ENCODE assay signal across 17 cellular contexts in the genomic region with DNA sequence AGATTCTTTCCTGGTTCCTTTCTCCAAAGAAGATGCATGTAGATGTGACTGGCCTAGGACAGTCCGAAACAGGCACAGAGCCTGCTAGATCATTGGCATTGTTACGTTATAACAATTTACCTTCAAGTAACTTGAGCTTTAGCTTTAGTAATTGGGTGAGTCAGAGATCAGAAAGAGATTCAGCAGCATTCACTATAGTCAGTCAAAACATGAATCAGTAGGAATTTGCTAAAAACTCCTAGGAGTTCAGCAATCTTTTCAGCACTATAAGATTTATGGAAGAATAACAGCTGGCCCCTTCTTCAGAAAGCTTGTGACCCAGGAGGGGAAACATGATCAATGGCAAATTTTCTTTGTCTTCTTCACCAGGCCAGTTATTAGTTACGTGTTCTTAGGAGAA.
DNase-seq lines count a peak whose midpoint lies in the region; ATAC-seq, FAIRE-seq and TF ChIP-seq lines count a peak whose summit lies in the region.
"Had no signal": no experiment of that assay in that cellular context is flagged by ENCODE, and none has a peak within 500 bp of the region (broad histone marks: within the 10 kb centered on the region; RNA-seq: fewer than 3 reads in every experiment).

No MANE protein-coding gene starts in this region.

- RAD21 ChIA-PET in HCT116 (lab: Charles Lee; ENCODE audit: low non-redundant PET in 1 of 2, low total read pairs in 2 of 2, uncharacterized antibody in 2 of 2, unreplicated experiment in 2 of 2) = no interaction called here

- no peak for TF ChIP-seq CTCF in HCT116 (IDR thresholded peaks at IDR 0.05 in 2 of 3, conservative IDR thresholded peaks at IDR 0.05 in 1 of 3; ENCODE audit: borderline replicate concordance in 1 of 3, insufficient read depth in 1 of 3, low read depth in 2 of 3, low read length in 2 of 3)
- no peak for TF ChIP-seq CTCF in body of pancreas (IDR thresholded peaks at IDR 0.05)
- no peak for TF ChIP-seq CTCF in kidney (IDR thresholded peaks at IDR 0.05; ENCODE audit: borderline replicate concordance, extremely low read depth, insufficient read depth)

- DNase-seq in HCT116 (ENCODE audit: low read depth, low spot score) (no peak), adipocyte (ENCODE audit: low read depth) (peak; percentile 69), fibroblast of peridontal ligament (ENCODE audit: extremely low read depth) (peak; percentile 66), body of pancreas (no peak), kidney (no peak), hippocampal formation (lab: John Stamatoyannopoulos, UW) (no peak)
- no peak for DNase-seq in activated CD4-positive, alpha-beta T cell treated with anti-CD3 and anti-CD28 coated beads for 4 hours
- DNase-seq: activated CD8-positive, alpha-beta memory T cell treated with anti-CD3 and anti-CD28 coated beads, Interleukin-2, amount 10 ng/mL, durations not matched to agents 7 days and 5 days; activated gamma-delta T cell treated with Interleukin-2 at 50 U/mL for 16 hours; effector memory CD4-positive, alpha-beta T cell; islet precursor cell; NCI-H1417; OCI-M1; stimulated activated CD4-positive, alpha-beta T cell treated with anti-CD3 and anti-CD28 coated beads, Interleukin-12 subunit alpha, Interleukin-12 subunit beta, amount 100 ng/mL, for 4 hours had no signal

- TF ChIP-seq RAD21 in HCT116 (IDR thresholded peaks at IDR 0.05; ENCODE audit: low read depth) = no peak

- CTCF ChIA-PET in HCT116 (lab: Charles Lee) = no interaction called here

- POLR2A ChIA-PET in HCT116 (lab: Charles Lee) = no interaction called here

- H2AFZ ChIP-seq in HCT116 (ENCODE audit: low read depth, low read length, poor library complexity, severe bottlenecking) = no peak overlapping the region

- no peak for TF ChIP-seq POLR2A in HCT116 (IDR thresholded peaks at IDR 0.05; ENCODE audit: borderline replicate concordance, extremely low read depth, insufficient read depth, insufficient read length)
- TF ChIP-seq POLR2A in body of pancreas (IDR thresholded peaks at IDR 0.05) = no peak

- H3K4me3 ChIP-seq in HCT116 (replicated peaks in 1 of 2; ENCODE audit: low read depth in 1 of 2, low read length in 2 of 2) (no peak overlapping the region), adipocyte (ENCODE audit: low read length) (no peak overlapping the region), body of pancreas (no peak overlapping the region), kidney (ENCODE audit: low read length in 2 of 2) (no peak overlapping the region)
- H3K4me3 ChIP-seq: cardiac muscle cell had no signal

- H3K27me3 ChIP-seq in HCT116 (ENCODE audit: insufficient read depth, low read length) (no peaks in the 10 kb centered on the region), adipocyte (replicated peaks; ENCODE audit: control insufficient read depth, insufficient read depth, low read length) (no peaks in the 10 kb centered on the region), body of pancreas (no peaks in the 10 kb centered on the region)
- H3K27me3 ChIP-seq: cardiac muscle cell had no signal

- intact Hi-C loops in HCT116 (cut with micrococcal nuclease) = no loop called here
- intact Hi-C loops in body of pancreas (cut with DNase I) = no loop called here
- intact Hi-C loops in kidney (cut with DNase I) = no loop called here

- no TSS peak for BruUV-seq in HCT116 (replicated peaks; lab: Mats Ljungman, UMichigan)

- H3K79me2 ChIP-seq in HCT116 (ENCODE audit: insufficient read depth, low read length) = no peaks in the 10 kb centered on the region

- H4K20me1 ChIP-seq in HCT116 (ENCODE audit: insufficient read depth) = no peaks in the 10 kb centered on the region

- 81 to 83% methylated on average over 3 of the region's 3 CpGs for WGBS in body of pancreas, 2 donors

- H3K4me1 ChIP-seq in HCT116 (ENCODE audit: control insufficient read depth in 1 of 2, insufficient read depth in 2 of 2, low read length in 2 of 2) (peaks cover 0 to 21% of the 10 kb centered on the region in 2 experiments; a peak in 2 of 4 replicates), adipocyte (ENCODE audit: control insufficient read depth, insufficient read depth, low read length) (peaks cover 23% of the 10 kb centered on the region), body of pancreas (no peaks in the 10 kb centered on the region), kidney (ENCODE audit: control insufficient read depth in 1 of 2, insufficient read depth in 1 of 2, low read depth in 1 of 2, low read length in 2 of 2) (no peaks in the 10 kb centered on the region)

- H3K36me3 ChIP-seq in HCT116 (ENCODE audit: control insufficient read depth in 1 of 2, insufficient read depth in 2 of 2, low read length in 2 of 2) (no peaks in the 10 kb centered on the region), adipocyte (ENCODE audit: control insufficient read depth, insufficient read depth, low read length, severe bottlenecking) (no peaks in the 10 kb centered on the region), body of pancreas (replicated peaks in 1 of 2; ENCODE audit: insufficient read depth in 1 of 2, low read depth in 2 of 2) (no peaks in the 10 kb centered on the region), kidney (ENCODE audit: control insufficient read depth in 1 of 2, insufficient read depth in 2 of 2, low read length in 2 of 2) (no peaks in the 10 kb centered on the region)
- H3K36me3 ChIP-seq: cardiac muscle cell had no signal

- H3K9ac ChIP-seq in HCT116 (ENCODE audit: low read length) = no peak overlapping the region
- no peak overlapping the region for H3K9ac ChIP-seq in adipocyte (ENCODE audit: low read length)
- H3K9ac ChIP-seq in kidney (ENCODE audit: low read length in 2 of 2) = no peak overlapping the region

- ATAC-seq in HCT116 = no peak
- ATAC-seq in body of pancreas = no peak
- ATAC-seq: activated CD8-positive, alpha-beta memory T cell treated with anti-CD3 and anti-CD28 coated beads, Interleukin-2, amount 10 ng/mL, durations not matched to agents 7 days and 5 days had no signal

- peak overlapping the region; percentile 27 for H3K4me2 ChIP-seq in HCT116 (ENCODE audit: low read length)

- H3K9me3 ChIP-seq in HCT116 (ENCODE audit: control insufficient read depth in 1 of 2, insufficient read depth in 1 of 2, low read depth in 1 of 2, low read length in 2 of 2) = no peaks in the 10 kb centered on the region
- H3K9me3 ChIP-seq in adipocyte (ENCODE audit: control insufficient read depth, low read length) = peaks cover 2% of the 10 kb centered on the region
- H3K9me3 ChIP-seq in body of pancreas = no peaks in the 10 kb centered on the region
- H3K9me3 ChIP-seq in kidney (ENCODE audit: control insufficient read depth in 1 of 2, low read length in 2 of 2) = no peaks in the 10 kb centered on the region

- H3K9me2 ChIP-seq in HCT116 (ENCODE audit: insufficient read depth) = no peaks in the 10 kb centered on the region

- no peak for FAIRE-seq in kidney (lab: Jason Lieb, UNC)
- FAIRE-seq: GM18507 had no signal

- no peak overlapping the region for H3K27ac ChIP-seq in HCT116 (ENCODE audit: low read depth, low read length)
- H3K27ac ChIP-seq in body of pancreas = no peak overlapping the region
- no peak overlapping the region for H3K27ac ChIP-seq in kidney (ENCODE audit: low read depth in 2 of 2, low read length in 2 of 2)
- H3K27ac ChIP-seq: cardiac muscle cell, VCaP had no signal

TF ChIP-seq in HCT116, 20 proteins besides CTCF, POLR2A, EP300 and RAD21:
- TF ChIP-seq EZH2phosphoT487 (IDR thresholded peaks at IDR 0.05; ENCODE audit: borderline replicate concordance) = no peak
- TF ChIP-seq CEBPB (IDR thresholded peaks at IDR 0.05; ENCODE audit: low read depth) = 0 out of 2 replicates have a peak, but pooled peaks have one; percentile 19
- TF ChIP-seq EGR1 (IDR thresholded peaks at IDR 0.05; ENCODE audit: low read depth) = no peak
- TF ChIP-seq FOSL1 (IDR thresholded peaks at IDR 0.05; ENCODE audit: low read depth) = peak; percentile 40

Comparison
In these comparisons a context has a peak if more than half of its experiments do, and no peak if none do; other contexts are left out.
1. DNase-seq: peak in adipocyte (single experiment) and fibroblast of peridontal ligament (single experiment); none in HCT116 (single experiment), body of pancreas (0 of 4), kidney (single experiment), hippocampal formation (0 of 2) and activated CD4-positive, alpha-beta T cell treated with anti-CD3 and anti-CD28 coated beads for 4 hours (0 of 2).